13 cellular contexts compared by ENCODE assay signal in genomic region chr3:85785766-85786165, GRCh38.
DNase-seq lines count a peak whose midpoint lies in the region; ATAC-seq and TF ChIP-seq lines count a peak whose summit lies in the region.
"Had no signal": no experiment of that assay in that cellular context is flagged by ENCODE, and none has a peak within 500 bp of the region (broad histone marks: within the 10 kb centered on the region; RNA-seq: fewer than 3 reads in every experiment).

No MANE protein-coding gene starts in this region.

- no peaks in the 10 kb centered on the region for H3K36me3 ChIP-seq in RWPE2 (ENCODE audit: low read depth)
- no peaks in the 10 kb centered on the region for H3K36me3 ChIP-seq in H7 (replicated peaks; ENCODE audit: control insufficient read depth, insufficient read depth, low read length)
- no peaks in the 10 kb centered on the region for H3K36me3 ChIP-seq in upper lobe of right lung
- H3K36me3 ChIP-seq: BE2C had no signal

- intact Hi-C loops in upper lobe of right lung (cut with DNase I): no loop called here

- H3K4me3 ChIP-seq in RWPE2 (ENCODE audit: severe bottlenecking): no peak overlapping the region
- no peak overlapping the region for H3K4me3 ChIP-seq in epithelial cell of esophagus (ENCODE audit: low read length)
- H3K4me3 ChIP-seq in H7 (ENCODE audit: insufficient read depth, low read depth, low read length): no peak overlapping the region
- H3K4me3 ChIP-seq in upper lobe of right lung: no peak overlapping the region
- H3K4me3 ChIP-seq: A549 had no signal

- ATAC-seq in RWPE2 (ENCODE audit: low read depth) (peak; percentile 52; the same call in 2 of the 3 replicates), foreskin keratinocyte (no peak), upper lobe of right lung (no peak)
- ATAC-seq: A549, HCT116, HepG2 had no signal

- DNase-seq in RWPE2 (ENCODE audit: low spot score) (no peak), epithelial cell of esophagus (ENCODE audit: low read depth) (peak; percentile 5), glutamatergic neuron (no peak), H7 (no peak), foreskin keratinocyte (no peak), upper lobe of right lung (no peak)
- DNase-seq: BE2C; CD4-positive, alpha-beta memory T cell; DMS79 had no signal

- H3K27ac ChIP-seq in RWPE2 (ENCODE audit: poor library complexity, severe bottlenecking) (no peak overlapping the region), foreskin keratinocyte (no peak overlapping the region), upper lobe of right lung (no peak overlapping the region)
- H3K27ac ChIP-seq: A549, C4-2B had no signal

- H3K9me3 Mint-ChIP-seq in glutamatergic neuron (ENCODE audit: unreplicated experiment): peaks cover 22% of the 10 kb centered on the region

- H3K27ac Mint-ChIP-seq in glutamatergic neuron (ENCODE audit: unreplicated experiment): peak overlapping the region; percentile 94
- H3K27ac Mint-ChIP-seq: CD4-positive, alpha-beta memory T cell had no signal

- no peaks in the 10 kb centered on the region for H3K27me3 ChIP-seq in RWPE2 (ENCODE audit: insufficient read depth, poor library complexity, severe bottlenecking)
- no peaks in the 10 kb centered on the region for H3K27me3 ChIP-seq in H7 (ENCODE audit: control insufficient read depth, insufficient read depth, low read length)
- no peaks in the 10 kb centered on the region for H3K27me3 ChIP-seq in foreskin keratinocyte
- H3K27me3 ChIP-seq in upper lobe of right lung: no peaks in the 10 kb centered on the region
- H3K27me3 ChIP-seq: BE2C had no signal

- H3K27me3 Mint-ChIP-seq in glutamatergic neuron (ENCODE audit: unreplicated experiment): peaks cover 10% of the 10 kb centered on the region
- H3K27me3 Mint-ChIP-seq: CD4-positive, alpha-beta memory T cell had no signal

- peak overlapping the region; percentile 90 for H3K4me3 Mint-ChIP-seq in glutamatergic neuron (ENCODE audit: unreplicated experiment)
- H3K4me3 Mint-ChIP-seq: CD4-positive, alpha-beta memory T cell had no signal

- H3K4me1 Mint-ChIP-seq in glutamatergic neuron (ENCODE audit: low read depth, unreplicated experiment): peaks cover 50% of the 10 kb centered on the region
- H3K4me1 Mint-ChIP-seq: CD4-positive, alpha-beta memory T cell had no signal

- H3K4me1 ChIP-seq in RWPE2 (ENCODE audit: insufficient read depth, poor library complexity, severe bottlenecking) (no peaks in the 10 kb centered on the region), foreskin keratinocyte (no peaks in the 10 kb centered on the region), upper lobe of right lung (no peaks in the 10 kb centered on the region)
- H3K4me1 ChIP-seq: A549 had no signal

- TF ChIP-seq CTCF in RWPE2 (IDR thresholded peaks at IDR 0.05; ENCODE audit: poor library complexity, severe bottlenecking) (no peak), epithelial cell of esophagus (IDR thresholded peaks at IDR 0.05; ENCODE audit: insufficient read depth, low read depth, low read length, missing control alignments) (no peak), glutamatergic neuron (IDR thresholded peaks at IDR 0.05; ENCODE audit: partially characterized antibody, unreplicated experiment) (no peak), foreskin keratinocyte (conservative IDR thresholded peaks at IDR 0.05) (no peak), upper lobe of right lung (IDR thresholded peaks at IDR 0.05) (no peak)

- peaks cover 2% of the 10 kb centered on the region for H3K36me3 Mint-ChIP-seq in glutamatergic neuron (ENCODE audit: unreplicated experiment)
- H3K36me3 Mint-ChIP-seq: CD4-positive, alpha-beta memory T cell had no signal

- H3K9me3 ChIP-seq in RWPE2 (ENCODE audit: severe bottlenecking): no peaks in the 10 kb centered on the region
- H3K9me3 ChIP-seq in upper lobe of right lung: no peaks in the 10 kb centered on the region
- H3K9me3 ChIP-seq: A549, BE2C had no signal
